ENCODE assay signal across 1 cellular context in genomic region chr1:173867753-173868265, GRCh38.
A peak's percentile ranks its signal among the peaks of the same experiment; 100 is the strongest.
TF ChIP-seq lines count a peak whose summit lies in the region.

GAS5 (minus strand) TSS chr1:173867989.

TF ChIP-seq in K562, 482 proteins besides CTCF, POLR2A, EP300 and RAD21 (continued from another document and continues in another):
- peak; percentile 1; the same call in 1 of the 2 replicates for TF ChIP-seq TRIM25 (IDR thresholded peaks at IDR 0.05; ENCODE audit: borderline replicate concordance)
- 0 out of 2 replicates have a peak, but pooled peaks have one; percentile 22 for TF ChIP-seq ZHX1 (conservative IDR thresholded peaks at IDR 0.05; ENCODE audit: low read length)
- TF ChIP-seq NFXL1 (CRISPR knock-in tag; IDR thresholded peaks at IDR 0.05), result 0 out of 2 replicates have a peak, but pooled peaks have one; percentile 29
- no peak for TF ChIP-seq XRCC3 (IDR thresholded peaks at IDR 0.05)
- TF ChIP-seq NCOR1 (IDR thresholded peaks at IDR 0.05), result peak; percentile 67
- 0 out of 2 replicates have a peak, but pooled peaks have one; percentile 38 for TF ChIP-seq ZNF3 (CRISPR knock-in tag; IDR thresholded peaks at IDR 0.05)
- TF ChIP-seq, protein P1, sequence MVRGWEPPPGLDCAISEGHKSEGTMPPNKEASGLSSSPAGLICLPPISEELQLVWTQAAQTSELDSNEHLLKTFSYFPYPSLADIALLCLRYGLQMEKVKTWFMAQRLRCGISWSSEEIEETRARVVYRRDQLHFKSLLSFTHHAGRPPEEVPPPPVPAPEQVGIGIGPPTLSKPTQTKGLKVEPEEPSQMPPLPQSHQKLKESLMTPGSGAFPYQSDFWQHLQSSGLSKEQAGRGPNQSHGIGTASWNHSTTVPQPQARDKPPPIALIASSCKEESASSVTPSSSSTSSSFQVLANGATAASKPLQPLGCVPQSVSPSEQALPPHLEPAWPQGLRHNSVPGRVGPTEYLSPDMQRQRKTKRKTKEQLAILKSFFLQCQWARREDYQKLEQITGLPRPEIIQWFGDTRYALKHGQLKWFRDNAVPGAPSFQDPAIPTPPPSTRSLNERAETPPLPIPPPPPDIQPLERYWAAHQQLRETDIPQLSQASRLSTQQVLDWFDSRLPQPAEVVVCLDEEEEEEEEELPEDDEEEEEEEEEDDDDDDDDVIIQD (CRISPR knock-in tag; IDR thresholded peaks at IDR 0.05), result no peak
- TF ChIP-seq TAF9B (IDR thresholded peaks at IDR 0.05; ENCODE audit: partially characterized antibody), result peak; percentile 99
- 0 out of 2 replicates have a peak, but pooled peaks have one; percentile 58 for TF ChIP-seq NR2F6 (CRISPR knock-in tag; IDR thresholded peaks at IDR 0.05)
- TF ChIP-seq, protein P2, sequence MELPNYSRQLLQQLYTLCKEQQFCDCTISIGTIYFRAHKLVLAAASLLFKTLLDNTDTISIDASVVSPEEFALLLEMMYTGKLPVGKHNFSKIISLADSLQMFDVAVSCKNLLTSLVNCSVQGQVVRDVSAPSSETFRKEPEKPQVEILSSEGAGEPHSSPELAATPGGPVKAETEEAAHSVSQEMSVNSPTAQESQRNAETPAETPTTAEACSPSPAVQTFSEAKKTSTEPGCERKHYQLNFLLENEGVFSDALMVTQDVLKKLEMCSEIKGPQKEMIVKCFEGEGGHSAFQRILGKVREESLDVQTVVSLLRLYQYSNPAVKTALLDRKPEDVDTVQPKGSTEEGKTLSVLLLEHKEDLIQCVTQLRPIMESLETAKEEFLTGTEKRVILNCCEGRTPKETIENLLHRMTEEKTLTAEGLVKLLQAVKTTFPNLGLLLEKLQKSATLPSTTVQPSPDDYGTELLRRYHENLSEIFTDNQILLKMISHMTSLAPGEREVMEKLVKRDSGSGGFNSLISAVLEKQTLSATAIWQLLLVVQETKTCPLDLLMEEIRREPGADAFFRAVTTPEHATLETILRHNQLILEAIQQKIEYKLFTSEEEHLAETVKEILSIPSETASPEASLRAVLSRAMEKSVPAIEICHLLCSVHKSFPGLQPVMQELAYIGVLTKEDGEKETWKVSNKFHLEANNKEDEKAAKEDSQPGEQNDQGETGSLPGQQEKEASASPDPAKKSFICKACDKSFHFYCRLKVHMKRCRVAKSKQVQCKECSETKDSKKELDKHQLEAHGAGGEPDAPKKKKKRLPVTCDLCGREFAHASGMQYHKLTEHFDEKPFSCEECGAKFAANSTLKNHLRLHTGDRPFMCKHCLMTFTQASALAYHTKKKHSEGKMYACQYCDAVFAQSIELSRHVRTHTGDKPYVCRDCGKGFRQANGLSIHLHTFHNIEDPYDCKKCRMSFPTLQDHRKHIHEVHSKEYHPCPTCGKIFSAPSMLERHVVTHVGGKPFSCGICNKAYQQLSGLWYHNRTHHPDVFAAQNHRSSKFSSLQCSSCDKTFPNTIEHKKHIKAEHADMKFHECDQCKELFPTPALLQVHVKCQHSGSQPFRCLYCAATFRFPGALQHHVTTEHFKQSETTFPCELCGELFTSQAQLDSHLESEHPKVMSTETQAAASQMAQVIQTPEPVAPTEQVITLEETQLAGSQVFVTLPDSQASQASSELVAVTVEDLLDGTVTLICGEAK (IDR thresholded peaks at IDR 0.05), result no peak
- TF ChIP-seq, protein P2 (CRISPR knock-in tag; IDR thresholded peaks at IDR 0.05), result no peak
- TF ChIP-seq GABPB1 (CRISPR knock-in tag; IDR thresholded peaks at IDR 0.05), result no peak
- TF ChIP-seq SMARCB1 (IDR thresholded peaks at IDR 0.05; ENCODE audit: insufficient read length, low read depth), result no peak
- TF ChIP-seq SFPQ (IDR thresholded peaks at IDR 0.05; ENCODE audit: low read depth, low read length), result no peak
- TF ChIP-seq ELK1 (CRISPR knock-in tag; IDR thresholded peaks at IDR 0.05), result no peak
- TF ChIP-seq HCFC1 (IDR thresholded peaks at IDR 0.05; ENCODE audit: low read depth, low read length), result peak; percentile 55; the same call in 1 of the 2 replicates
- TF ChIP-seq CBFA2T2 (conservative IDR thresholded peaks at IDR 0.05), result peak; percentile 71
- TF ChIP-seq ZNF134 (CRISPR knock-in tag; conservative IDR thresholded peaks at IDR 0.05), result no peak
- TF ChIP-seq TFE3 (CRISPR knock-in tag; IDR thresholded peaks at IDR 0.05), result peak; percentile 54
- no peak; the same call in 1 of the 2 replicates for TF ChIP-seq ZNF644 (tag; IDR thresholded peaks at IDR 0.05; ENCODE audit: low read depth)
- no peak for TF ChIP-seq TSHZ1 (CRISPR knock-in tag; IDR thresholded peaks at IDR 0.05)
- TF ChIP-seq KLF10 (CRISPR knock-in tag; IDR thresholded peaks at IDR 0.05), result no peak
- TF ChIP-seq ZBTB1 (CRISPR knock-in tag; IDR thresholded peaks at IDR 0.05; ENCODE audit: borderline replicate concordance, low read depth), result no peak
- TF ChIP-seq PHF20 (IDR thresholded peaks at IDR 0.05; ENCODE audit: partially characterized antibody), result peak; percentile 30
- peak; percentile 98 for TF ChIP-seq SMAD1 (IDR thresholded peaks at IDR 0.05; ENCODE audit: low read depth, low read length, partially characterized antibody)
- peak; percentile 74 for TF ChIP-seq NFIC (IDR thresholded peaks at IDR 0.05)
- no peak for TF ChIP-seq ETS2 (tag; IDR thresholded peaks at IDR 0.05; ENCODE audit: borderline replicate concordance, poor library complexity, severe bottlenecking)
- TF ChIP-seq HMG20A (CRISPR knock-in tag; conservative IDR thresholded peaks at IDR 0.05), result no peak; the same call in 1 of the 2 replicates
- TF ChIP-seq TGIF2 (CRISPR knock-in tag; IDR thresholded peaks at IDR 0.05), result no peak
- peak; percentile 46; the same call in 1 of the 2 replicates for TF ChIP-seq STAT5A (IDR thresholded peaks at IDR 0.05; ENCODE audit: borderline replicate concordance, low read length)
- no peak for TF ChIP-seq ZNF232 (CRISPR knock-in tag; IDR thresholded peaks at IDR 0.05)
- TF ChIP-seq CC2D1A (IDR thresholded peaks at IDR 0.05), result no peak; the same call in 1 of the 2 replicates
